ENCODE assay signal across 1 cellular context in the genomic region with DNA sequence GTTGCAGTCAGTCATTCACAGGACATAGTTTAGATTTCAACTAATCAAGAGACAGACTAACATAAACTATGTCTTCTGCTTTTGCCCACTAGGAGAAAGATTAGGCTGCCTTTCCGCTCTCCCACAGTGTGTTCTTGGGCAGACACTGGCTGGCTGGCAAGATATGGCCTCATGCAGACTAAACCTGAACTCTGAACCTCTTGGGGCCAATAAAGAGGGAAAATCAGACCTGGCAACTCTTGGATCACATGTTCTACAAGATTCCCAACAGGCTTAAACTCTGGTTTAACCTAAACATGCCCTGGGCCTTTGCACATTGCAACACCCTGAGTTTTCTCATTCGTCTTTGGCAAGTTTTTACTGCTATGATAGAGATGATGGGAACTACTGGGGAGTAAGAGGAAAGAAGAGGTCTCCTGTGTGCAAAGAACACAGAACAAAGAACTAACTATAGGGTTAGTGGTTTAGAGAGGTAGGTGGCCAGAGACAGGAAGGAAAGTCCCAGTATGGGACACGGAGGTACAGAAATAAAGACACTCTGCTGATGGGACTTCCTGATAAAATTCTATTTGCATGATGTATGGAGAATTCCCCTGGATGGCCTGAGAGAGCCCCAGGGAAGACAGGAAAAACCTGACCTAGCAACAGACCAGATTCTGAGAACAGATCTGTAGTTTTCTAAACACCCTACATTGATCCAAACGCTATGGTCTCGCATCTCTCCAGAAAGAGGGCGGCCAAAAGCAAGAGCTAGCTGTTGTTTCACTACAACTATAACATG.
TF ChIP-seq lines count a peak whose summit lies in the region.

No MANE protein-coding gene starts in this region.

TF ChIP-seq in HepG2, 621 proteins besides CTCF, POLR2A, EP300 and RAD21 (continued from another document):
- TF ChIP-seq TAF15 (IDR thresholded peaks at IDR 0.05; ENCODE audit: low read depth, low read length, poor library complexity, severe bottlenecking): no peak
- TF ChIP-seq NPAS2 (CRISPR knock-in tag; IDR thresholded peaks at IDR 0.05; ENCODE audit: borderline replicate concordance): no peak
TF ChIP-seq in HepG2: peak in this region for 77.
